Comparison of ENCODE assay signal across 2 cellular contexts in genomic region chr2:195523242-195523641, GRCh38.
TF ChIP-seq lines count a peak whose summit lies in the region.
"Not testable (repeated sequence)": the region's sequence is repeated elsewhere in the genome, so short reads cannot be mapped to it uniquely, and the experiment has no call there.

No MANE protein-coding gene starts in this region.

TF ChIP-seq in WTC11, 78 proteins besides CTCF, POLR2A, EP300 and RAD21:
- TF ChIP-seq AR (CRISPR knock-in tag; IDR thresholded peaks at IDR 0.05) (peak; percentile 33; the same call in 1 of the 2 replicates), FOXK1 (CRISPR knock-in tag; IDR thresholded peaks at IDR 0.05) (0 out of 2 replicates have a peak, but pooled peaks have one; percentile 17)

TF ChIP-seq in HepG2, 621 proteins besides CTCF, POLR2A, EP300 and RAD21:
- TF ChIP-seq ZNF281 (CRISPR knock-in tag; IDR thresholded peaks at IDR 0.05; ENCODE audit: borderline replicate concordance) = peak; percentile 79; the same call in 1 of the 2 replicates
- TF ChIP-seq FOXA1 (IDR thresholded peaks at IDR 0.05) = not testable (repeated sequence)
- peak; percentile 40; the same call in 1 of the 2 replicates for TF ChIP-seq FOXA1 (CRISPR knock-in tag; IDR thresholded peaks at IDR 0.05)
- peak; percentile 18; the same call in 1 of the 2 replicates for TF ChIP-seq ZNF687 (CRISPR knock-in tag; IDR thresholded peaks at IDR 0.05)
